ENCODE assay signal across 36 cellular contexts in genomic region chr3:133404925-133405324, GRCh38. TPM values are rescaled to one million over a fixed set of nuclear protein-coding genes. Genes with fewer than 3 reads are reported as not detected.
DNase-seq lines count a peak whose midpoint lies in the region; ATAC-seq and TF ChIP-seq lines count a peak whose summit lies in the region.
"Had no signal": no experiment of that assay in that cellular context is flagged by ENCODE, and none has a peak within 500 bp of the region (broad histone marks: within the 10 kb centered on the region; RNA-seq: fewer than 3 reads in every experiment).

No MANE protein-coding gene starts in this region.

- POLR2A ChIA-PET in Panc1 (lab: Charles Lee), result interaction anchor here (0.5 kb wide), 1 partner anchor 41 kb away, joined by 3 read pairs; no protein-coding TSS in a partner anchor

- peak overlapping the region; percentile 80 for H3K27ac ChIP-seq in Panc1 (ENCODE audit: low read length)
- H3K27ac ChIP-seq: esophagus muscularis mucosa, left ventricle myocardium inferior, SK-N-MC, upper lobe of left lung had no signal

- H3K4me1 ChIP-seq in Panc1 (ENCODE audit: control insufficient read depth, insufficient read depth, low read length), result peaks cover 40% of the 10 kb centered on the region
- H3K4me1 ChIP-seq: left ventricle myocardium inferior, upper lobe of left lung had no signal

- no peak for TF ChIP-seq CTCF in Panc1 (IDR thresholded peaks at IDR 0.05)

- peak; percentile 76 for DNase-seq in LHCN-M2 (ENCODE audit: low read depth)
- DNase-seq in Panc1 (ENCODE audit: low read depth, low spot score), result no peak
- peak; percentile 63 for DNase-seq in left kidney (ENCODE audit: low read depth, low spot score)
- peak; percentile 57 for DNase-seq in retina
- DNase-seq in NCI-H446 (lab: John Stamatoyannopoulos, UW), result no peak
- DNase-seq: activated B cell treated with CpG ODN at 0.5 μM for 24 hours; activated CD4-positive, alpha-beta T cell treated with anti-CD3 and anti-CD28 coated beads, Interleukin-2, amount 50 U/mL, for 1 hour; activated T-cell treated with anti-CD3 and anti-CD28 coated beads, Interleukin-2, amount 50 U/mL, for 4 hours; CD8-positive, alpha-beta memory T cell; cortex of kidney; DMS 273 treated with DMSO at 0.1 percent for 48 hours; EL; foreskin fibroblast; head of caudate nucleus; islet precursor cell; left ventricle myocardium inferior; mesenchymal stem cell; NCI-H1105; NCI-H1930; NCI-H345; NCI-H82; RPMI8226; upper lobe of left lung had no signal

- CTCF ChIA-PET in Panc1 (lab: Charles Lee), result interaction anchor here (0.5 kb wide), 1 partner anchor 91 kb away, joined by 3 read pairs; no protein-coding TSS in a partner anchor

- no peak overlapping the region for H3K4me3 ChIP-seq in Panc1 (ENCODE audit: low read depth in 2 of 2, low read length in 2 of 2)
- H3K4me3 ChIP-seq: esophagus muscularis mucosa, left ventricle myocardium inferior, SK-N-MC, upper lobe of left lung had no signal

- no peaks in the 10 kb centered on the region for H3K9me3 ChIP-seq in Panc1 (ENCODE audit: control insufficient read depth, insufficient read depth, low read depth, low read length)
- H3K9me3 ChIP-seq: esophagus muscularis mucosa, left ventricle myocardium inferior, upper lobe of left lung had no signal

- H3K36me3 ChIP-seq in Panc1 (ENCODE audit: control insufficient read depth, insufficient read depth, low read length), result no peaks in the 10 kb centered on the region
- H3K36me3 ChIP-seq: esophagus muscularis mucosa, left ventricle myocardium inferior, upper lobe of left lung had no signal

- intact Hi-C loops in Panc1 (cut with micrococcal nuclease; ENCODE audit: unreplicated experiment), result no loop called here

- no TSS peak for BruUV-seq in Panc1 (replicated peaks; lab: Mats Ljungman, UMichigan)

- in situ Hi-C loops in Panc1 (cut with HindIII; ENCODE audit: low pct_unique_long_range_greater_than_20kb, low sequenced_read_pairs), result no loop called here

- ATAC-seq in Panc1 (no peak), HG02852 (IDR thresholded peaks at IDR 0.05; ENCODE audit: unreplicated experiment) (no peak), GM19467 (IDR thresholded peaks at IDR 0.05; ENCODE audit: unreplicated experiment) (no peak)
- ATAC-seq: activated T-cell treated with anti-CD3 and anti-CD28 coated beads, Interleukin-2, amount 50 U/mL, for 4 hours; HCT116; stimulated activated effector memory CD8-positive, alpha-beta T cell treated with anti-CD3 and anti-CD28 coated beads, Interleukin-12 subunit alpha, Interleukin-12 subunit beta, amount 100 ng/mL, for 72 hours had no signal

- H3K27me3 ChIP-seq in Panc1 (ENCODE audit: control insufficient read depth, insufficient read depth, low read length), result no peaks in the 10 kb centered on the region
- H3K27me3 ChIP-seq: esophagus muscularis mucosa, upper lobe of left lung had no signal

RNA-seq across cellular contexts. Expression of gene BFSP2, which starts 5.1 kb away (rescaled TPM):
- not detected in 2 replicates for total RNA-seq in LHCN-M2 (2014; rRNA removed)
- not detected for polyA plus RNA-seq in LHCN-M2 (2012)
- total RNA-seq in Panc1 (2021; ENCODE audit: unreplicated experiment), result 0.67 TPM
- 0.46 TPM for polyA plus RNA-seq in Panc1 (2012; ENCODE audit: insufficient read length)
- total RNA-seq: activated T-cell treated with anti-CD3 and anti-CD28 coated beads, Interleukin-2, amount 50 U/mL, for 4 hours; astrocyte; cardiac septum; CD8-positive, alpha-beta memory T cell; esophagus muscularis mucosa; HT-29; left ventricle myocardium inferior; pulmonary artery endothelial cell; subcutaneous adipose tissue had no signal
- polyA plus RNA-seq: AG04450, BJ had no signal

Comparison
In these comparisons a context has a peak if more than half of its experiments do, and no peak if none do; other contexts are left out.
1. DNase-seq: peak in LHCN-M2 (single experiment), left kidney (single experiment) and retina (single experiment); none in Panc1 (single experiment) and NCI-H446 (0 of 2).